23 cellular contexts compared by ENCODE assay signal in the genomic region with DNA sequence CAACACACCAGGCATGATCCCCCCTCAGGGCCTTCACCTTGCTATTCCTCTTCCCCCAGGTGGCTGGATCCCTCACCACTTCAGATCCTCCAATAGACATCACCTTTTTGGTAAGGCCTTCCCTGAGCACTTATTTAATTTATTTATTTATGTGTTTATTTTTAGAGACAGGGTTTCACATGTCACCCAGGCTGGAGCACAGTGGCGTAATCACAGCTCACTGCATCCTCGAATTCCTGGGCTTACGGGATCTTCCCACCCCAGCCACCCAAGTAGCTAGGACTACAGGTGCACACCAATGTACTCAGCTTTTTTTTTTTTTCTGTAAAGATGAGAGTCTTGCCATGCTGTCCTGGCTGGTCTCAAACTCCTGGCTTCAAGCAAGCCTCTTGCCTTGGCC. TPM values are rescaled to one million over a fixed set of nuclear protein-coding genes. Genes with fewer than 3 reads are reported as not detected.
"Had no signal": no experiment of that assay in that cellular context is flagged by ENCODE, and none has a peak within 500 bp of the region (broad histone marks: within the 10 kb centered on the region; RNA-seq: fewer than 3 reads in every experiment).

No MANE protein-coding gene starts in this region.

- H3K9me3 ChIP-seq: left lung, mucosa of descending colon, ovary, right lobe of liver, testis, tibial artery had no signal

- H3K27me3 ChIP-seq: dorsolateral prefrontal cortex, hepatocyte, left lung, ovary, right lobe of liver, testis had no signal

- H3K27ac ChIP-seq: dorsolateral prefrontal cortex, hepatocyte, left lung, ovary, right lobe of liver, testis, tibial artery had no signal

- DNase-seq: dorsolateral prefrontal cortex; effector CD4-positive, alpha-beta T cell; head of caudate nucleus; kidney; left lung; mesenchymal stem cell; mucosa of descending colon; naive thymus-derived CD4-positive, alpha-beta T cell; occipital lobe; ovary; posterior cingulate gyrus; right lobe of liver; stimulated activated CD4-positive, alpha-beta T cell treated with anti-CD3 and anti-CD28 coated beads, Interleukin-12 subunit alpha, Interleukin-12 subunit beta, amount 100 ng/mL, for 4 hours; stimulated activated CD4-positive, alpha-beta T cell treated with anti-CD3 and anti-CD28 coated beads, Interleukin-1b, Interleukin-23, amount 100 ng/mL, for 48 hours; stimulated activated CD4-positive, alpha-beta T cell treated with anti-CD3 and anti-CD28 coated beads, Interleukin-4, amount 100 ng/mL, for 1 hour; stimulated activated naive CD8-positive, alpha-beta T cell treated with anti-CD3 and anti-CD28 coated beads, Interleukin-15, Interleukin-2, amounts not matched to agents 100 U/mL and 50 U/mL, for 24 hours; substantia nigra; testis; tibial artery had no signal

- H3K36me3 ChIP-seq: left lung, ovary, right lobe of liver, tibial artery had no signal

- ATAC-seq: left lung; mucosa of descending colon; naive thymus-derived CD4-positive, alpha-beta T cell; right lobe of liver; stimulated activated memory B cell treated with anti-CD40 and anti-IgM and Interleukin-4, amounts not matched to agents 10 μg/mL and 1 μg/mL and 100 μg/mL, for 72 hours; stimulated activated naive CD8-positive, alpha-beta T cell treated with anti-CD3 and anti-CD28 coated beads, Interleukin-15, Interleukin-2, amounts not matched to agents 100 U/mL and 50 U/mL, for 24 hours had no signal

- H3K4me3 ChIP-seq: dorsolateral prefrontal cortex, hepatocyte, left lung, mucosa of descending colon, ovary, right lobe of liver, smooth muscle cell, testis, tibial artery had no signal

- H3K4me1 ChIP-seq: right lobe of liver, testis, tibial artery had no signal

RNA-seq across cellular contexts. Expression of a gene that starts 17.2 kb away (rescaled TPM):
- total RNA-seq: fibroblast of villous mesenchyme had no signal
- polyA plus RNA-seq: naive thymus-derived CD4-positive, alpha-beta T cell had no signal
